33 cellular contexts compared by ENCODE assay signal in genomic region chr10:99827906-99828305, GRCh38. TPM values are rescaled to one million over a fixed set of nuclear protein-coding genes. Genes with fewer than 3 reads are reported as not detected.
DNase-seq lines count a peak whose midpoint lies in the region; FAIRE-seq and TF ChIP-seq lines count a peak whose summit lies in the region.
"Had no signal": no experiment of that assay in that cellular context is flagged by ENCODE, and none has a peak within 500 bp of the region (broad histone marks: within the 10 kb centered on the region; RNA-seq: fewer than 3 reads in every experiment).

No MANE protein-coding gene starts in this region.

- H3K4me1 Mint-ChIP-seq in HFFc6 (ENCODE audit: low read depth) = peaks cover 41% of the 10 kb centered on the region
- H3K4me1 Mint-ChIP-seq: H9, mesothelial cell of epicardium had no signal

- no peaks in the 10 kb centered on the region; the same call in 1 of the 2 replicates for H3K27me3 Mint-ChIP-seq in HFFc6 (ENCODE audit: insufficient read depth)
- H3K27me3 Mint-ChIP-seq: CD4-positive, alpha-beta T cell; naive thymus-derived CD4-positive, alpha-beta T cell; T-cell had no signal

- H3K27ac Mint-ChIP-seq in HFFc6 = peak overlapping the region; percentile 91
- H3K27ac Mint-ChIP-seq: activated naive CD8-positive, alpha-beta T cell treated with anti-CD3 and anti-CD28 coated beads, Interleukin-2, amount 10 ng/mL, durations not matched to agents 7 days and 5 days; CD4-positive, alpha-beta T cell; H9; mesothelial cell of epicardium; naive thymus-derived CD4-positive, alpha-beta T cell had no signal

- peak overlapping the region; percentile 53; the same call in 1 of the 2 replicates for H3K4me3 Mint-ChIP-seq in HFFc6
- H3K4me3 Mint-ChIP-seq: activated naive CD8-positive, alpha-beta T cell treated with anti-CD3 and anti-CD28 coated beads, Interleukin-2, amount 10 ng/mL, durations not matched to agents 7 days and 5 days; activated T-cell treated with anti-CD3 and anti-CD28 coated beads, Interleukin-2, amount 50 U/mL, for 4 hours; CD4-positive, alpha-beta T cell; H9; mesothelial cell of epicardium; naive thymus-derived CD4-positive, alpha-beta T cell; T-cell had no signal

- DNase-seq in AG09309 (ENCODE audit: low read depth) (peak; percentile 23), HFFc6 (peak; percentile 84), astrocyte of the hippocampus (ENCODE audit: low read depth, low spot score) (peak; percentile 18), fibroblast of peridontal ligament (ENCODE audit: extremely low read depth) (peak; percentile 78), HTR-8/SVneo (ENCODE audit: insufficient read length, low spot score) (no peak), cerebellar cortex (ENCODE audit: low spot score) (no peak), dermis blood vessel endothelial cell (no peak)
- DNase-seq in stimulated activated naive CD4-positive, alpha-beta T cell treated with Interleukin-2 at 50 U/mL for 16 hours (lab: John Stamatoyannopoulos, UW) = no peak
- DNase-seq: activated CD4-positive, alpha-beta T cell treated with anti-CD3 and anti-CD28 coated beads for 48 hours; activated gamma-delta T cell treated with Interleukin-2 at 50 U/mL for 16 hours; activated naive CD8-positive, alpha-beta T cell treated with anti-CD3 and anti-CD28 coated beads, Interleukin-2, amount 10 ng/mL, durations not matched to agents 7 days and 5 days; activated T-cell treated with anti-CD3 and anti-CD28 coated beads, Interleukin-2, amount 50 U/mL, for 4 hours; body of pancreas; CD4-positive, alpha-beta T cell; DND-41; H9; heart left ventricle; KG1; kidney glomerular epithelial cell; naive thymus-derived CD4-positive, alpha-beta T cell; NCI-H1092 treated with DMSO at 0.1 percent for 48 hours; NCI-H187; NCI-H510A; right cardiac atrium; RPMI8226; SJCRH30; spleen; T-cell; tibial artery; WERI-Rb-1 had no signal

- TF ChIP-seq CTCF in AG09309 (IDR thresholded peaks at IDR 0.05; ENCODE audit: control insufficient read depth, insufficient read depth, low read depth, low read length, missing control alignments) = no peak
- no peak for TF ChIP-seq CTCF in HFFc6 (IDR thresholded peaks at IDR 0.05)

- FAIRE-seq in HTR-8/SVneo (lab: Jason Lieb, UNC) = no peak
- FAIRE-seq: endothelial cell of umbilical vein had no signal

- H3K36me3 Mint-ChIP-seq in HFFc6 (ENCODE audit: low read depth) = peaks cover 19% of the 10 kb centered on the region
- H3K36me3 Mint-ChIP-seq: mesothelial cell of epicardium had no signal

- no peak overlapping the region for H3K4me3 ChIP-seq in AG09309 (ENCODE audit: control insufficient read depth, low read depth, low read length)
- H3K4me3 ChIP-seq: body of pancreas, heart left ventricle, SJCRH30, spleen, tibial artery, vagina had no signal

- peaks cover 7% of the 10 kb centered on the region; the same call in 1 of the 2 replicates for H3K9me3 Mint-ChIP-seq in HFFc6

RNA-seq across cellular contexts. Expression of gene ABCC2, which starts 45.5 kb away (rescaled TPM):
- total RNA-seq in HFFc6 (2021; fragmentation: NEBNext Ultra II Directional; extraction: Animal tissue kit (Norgen Biotek cat#: 25700)) = 1 to 10 TPM in 4 of 6 experiments, under 1 TPM in 2; 0.43 to 1.7 (median 1.1) TPM
- 0.79 and 1.5 TPM in 2 replicates for total RNA-seq in dermis blood vessel endothelial cell

Comparison
In these comparisons a context has a peak if more than half of its experiments do, and no peak if none do; other contexts are left out.
1. DNase-seq: peak in AG09309 (single experiment), HFFc6 (single experiment), astrocyte of the hippocampus (single experiment) and fibroblast of peridontal ligament (single experiment); none in HTR-8/SVneo (single experiment), cerebellar cortex (single experiment), dermis blood vessel endothelial cell (single experiment) and stimulated activated naive CD4-positive, alpha-beta T cell treated with Interleukin-2 at 50 U/mL for 16 hours (single experiment).